ENCODE assay signal across 4 cellular contexts in genomic region chr1:1402901-1403392, GRCh38. TPM values are rescaled to one million over a fixed set of nuclear protein-coding genes. Genes with fewer than 3 reads are reported as not detected.
"Had no signal": no experiment of that assay in that cellular context is flagged by ENCODE, and none has a peak within 500 bp of the region (broad histone marks: within the 10 kb centered on the region; RNA-seq: fewer than 3 reads in every experiment).

No MANE protein-coding gene starts in this region.

RNA-seq across cellular contexts. Expression of gene ANKRD65, which starts 18.1 kb away (rescaled TPM):
- total RNA-seq: activated CD4-positive, alpha-beta T cell treated with anti-CD3 and anti-CD28 coated beads for 36 hours; mononuclear cell; SJSA1; T-helper 2 cell treated with Interferon-gamma antibody and Interleukin-4, amounts not matched to agents 100 ng/mL and 5 ng/mL, for 36 hours had no signal
